9 cellular contexts compared by ENCODE assay signal in genomic region chr2:164495491-164496223, GRCh38.
DNase-seq lines count a peak whose midpoint lies in the region; ATAC-seq, FAIRE-seq and TF ChIP-seq lines count a peak whose summit lies in the region.
"Had no signal": no experiment of that assay in that cellular context is flagged by ENCODE, and none has a peak within 500 bp of the region (broad histone marks: within the 10 kb centered on the region; RNA-seq: fewer than 3 reads in every experiment).

No MANE protein-coding gene starts in this region.

- no peaks in the 10 kb centered on the region for H3K9me3 ChIP-seq in kidney (ENCODE audit: control insufficient read depth in 1 of 2, low read length in 2 of 2)

- intact Hi-C loops in kidney (cut with DNase I) = no loop called here

- H2AFZ ChIP-seq in ACC112 (ENCODE audit: low read length, unreplicated experiment) = peak overlapping the region; percentile 12

- peak; percentile 26 for DNase-seq in HS-27A (ENCODE audit: low read depth)
- DNase-seq in anterior cingulate cortex (lab: John Stamatoyannopoulos, UW) = peak in 31 of 58 donors; percentile 2 to 80 (median 17)
- DNase-seq in kidney = no peak
- no peak for DNase-seq in NCI-H128 (lab: John Stamatoyannopoulos, UW; ENCODE audit: unreplicated experiment)
- no peak for DNase-seq in cortex of kidney (lab: John Stamatoyannopoulos, UW)

- H3K27ac ChIP-seq in ACC112 (ENCODE audit: low read depth, low read length) (no peak overlapping the region), kidney (ENCODE audit: low read depth in 2 of 2, low read length in 2 of 2) (no peak overlapping the region)

- H3K4me1 ChIP-seq in ACC112 (ENCODE audit: control insufficient read depth, insufficient read depth, low read length, unreplicated experiment) (no peaks in the 10 kb centered on the region), kidney (ENCODE audit: control insufficient read depth in 1 of 2, insufficient read depth in 1 of 2, low read depth in 1 of 2, low read length in 2 of 2) (no peaks in the 10 kb centered on the region)

- H3K27me3 ChIP-seq in ACC112 (ENCODE audit: insufficient read depth, low read length) = no peaks in the 10 kb centered on the region

- H3K4me3 ChIP-seq in ACC112 (ENCODE audit: low read depth, low read length) (peak overlapping the region; percentile 11; the same call in 1 of the 2 replicates), kidney (ENCODE audit: low read length in 2 of 2) (no peak overlapping the region)

- FAIRE-seq in kidney (lab: Jason Lieb, UNC) = peak; percentile 83
- FAIRE-seq: endometrium had no signal

- ATAC-seq in HG02571 (IDR thresholded peaks at IDR 0.05; ENCODE audit: unreplicated experiment) = no peak
- no peak for ATAC-seq in HG02884 (IDR thresholded peaks at IDR 0.05; ENCODE audit: unreplicated experiment)

- TF ChIP-seq CTCF in kidney (IDR thresholded peaks at IDR 0.05; ENCODE audit: borderline replicate concordance, extremely low read depth, insufficient read depth) = peak; percentile 45

- H3K9ac ChIP-seq in kidney (ENCODE audit: low read length in 2 of 2) = no peak overlapping the region

- H3K36me3 ChIP-seq in ACC112 (ENCODE audit: insufficient read depth, low read length) (no peaks in the 10 kb centered on the region), kidney (ENCODE audit: control insufficient read depth in 1 of 2, insufficient read depth in 2 of 2, low read length in 2 of 2) (peaks cover 0 to 5% of the 10 kb centered on the region in 2 donors)

- no peaks in the 10 kb centered on the region for H3K79me2 ChIP-seq in ACC112 (ENCODE audit: control insufficient read depth, insufficient read depth, low read length, unreplicated experiment)

Comparison
In these comparisons a context has a peak if more than half of its experiments do, and no peak if none do; other contexts are left out.
1. DNase-seq: peak in HS-27A (single experiment) and anterior cingulate cortex (31 of 58); none in kidney (single experiment), NCI-H128 (single experiment) and cortex of kidney (single experiment).